In the genomic region with DNA sequence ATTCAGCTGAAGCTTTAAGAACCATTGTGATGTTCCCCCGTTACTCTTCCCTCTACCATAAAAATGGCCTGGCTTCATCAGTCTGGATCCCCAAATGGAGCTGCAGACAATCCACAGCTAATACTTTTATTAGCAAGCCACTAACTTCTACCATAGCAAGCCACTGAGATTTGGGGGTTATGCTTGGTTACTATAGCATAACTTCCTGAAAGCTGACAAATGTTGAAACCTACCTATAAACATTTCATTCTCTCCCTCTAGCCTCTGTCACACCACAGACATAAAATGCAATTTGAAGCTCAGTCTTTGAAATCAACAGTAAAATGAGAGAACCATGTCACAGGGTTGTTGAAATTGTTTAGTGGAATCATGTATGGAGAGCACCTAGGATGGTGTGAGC, we compare ENCODE assay signal across 29 cellular contexts. TPM values are rescaled to one million over a fixed set of nuclear protein-coding genes. Genes with fewer than 3 reads are reported as not detected.
"Had no signal": no experiment of that assay in that cellular context is flagged by ENCODE, and none has a peak within 500 bp of the region (broad histone marks: within the 10 kb centered on the region; RNA-seq: fewer than 3 reads in every experiment).

No MANE protein-coding gene starts in this region.

- H3K27ac Mint-ChIP-seq: activated CD4-positive, alpha-beta memory T cell treated with anti-CD3 and anti-CD28 coated beads for 36 hours; activated CD4-positive, alpha-beta T cell treated with anti-CD3 and anti-CD28 coated beads, Interleukin-2, amount 10 ng/mL, durations not matched to agents 7 days and 5 days; activated naive CD8-positive, alpha-beta T cell; brain; T-cell had no signal

- H3K4me1 Mint-ChIP-seq: activated CD4-positive, alpha-beta T cell treated with anti-CD3 and anti-CD28 coated beads, Interleukin-2, amount 10 ng/mL, durations not matched to agents 7 days and 5 days; central memory CD8-positive, alpha-beta T cell had no signal

- ATAC-seq: activated T-cell treated with anti-CD3 and anti-CD28 coated beads, Interleukin-2, amount 50 U/mL, for 4 hours; T-cell had no signal

- H3K9me3 Mint-ChIP-seq: activated CD4-positive, alpha-beta memory T cell treated with anti-CD3 and anti-CD28 coated beads for 36 hours; activated CD4-positive, alpha-beta T cell treated with anti-CD3 and anti-CD28 coated beads, Interleukin-2, amount 10 ng/mL, durations not matched to agents 7 days and 5 days; activated T-cell treated with anti-CD3 and anti-CD28 coated beads, Interleukin-2, amount 50 U/mL, for 4 hours; brain had no signal

- H3K27ac ChIP-seq: SK-N-MC, VCaP had no signal

- H3K36me3 Mint-ChIP-seq: activated CD4-positive, alpha-beta memory T cell treated with anti-CD3 and anti-CD28 coated beads for 36 hours; activated naive CD8-positive, alpha-beta T cell; brain; T-cell had no signal

- DNase-seq: activated CD4-positive, alpha-beta memory T cell treated with anti-CD3 and anti-CD28 coated beads for 36 hours; activated CD4-positive, alpha-beta T cell treated with anti-CD3 and anti-CD28 coated beads, Interleukin-2, amount 10 ng/mL, durations not matched to agents 7 days and 5 days; activated CD4-positive, CD25-positive, alpha-beta regulatory T cell; activated CD8-positive, alpha-beta memory T cell treated with anti-CD3 and anti-CD28 coated beads for 24 hours; activated effector memory CD4-positive, alpha-beta T cell treated with anti-CD3 and anti-CD28 coated beads, Interleukin-2, amount 50 U/mL, for 16 hours; activated naive CD4-positive, alpha-beta T cell treated with Interleukin-2 at 50 U/mL for 16 hours; activated T-cell treated with anti-CD3 and anti-CD28 coated beads, Interleukin-2, amount 50 U/mL, for 4 hours; amygdala; NCI-H1048; NCI-H1417 treated with DMSO at 0.1 percent for 48 hours; NCI-H1694; NCI-H2029; NCI-H2107; NCI-H2171 treated with DMSO at 0.1 percent for 48 hours; NCI-H345; NCI-H510A; NCI-H526 treated with DMSO at 0.1 percent for 48 hours; NCI-H82; T-cell; T-helper 2 cell had no signal

- H3K4me3 ChIP-seq: SK-N-MC had no signal

- H3K4me3 Mint-ChIP-seq: activated CD4-positive, alpha-beta memory T cell treated with anti-CD3 and anti-CD28 coated beads for 36 hours; activated CD4-positive, alpha-beta T cell treated with anti-CD3 and anti-CD28 coated beads, Interleukin-2, amount 10 ng/mL, durations not matched to agents 7 days and 5 days; activated naive CD8-positive, alpha-beta T cell; activated T-cell treated with anti-CD3 and anti-CD28 coated beads, Interleukin-2, amount 50 U/mL, for 4 hours; brain; central memory CD8-positive, alpha-beta T cell; T-cell had no signal

RNA-seq across cellular contexts. Expression of gene HTR1E, which starts 3.0 kb away (rescaled TPM):
- total RNA-seq: activated CD4-positive, alpha-beta memory T cell treated with anti-CD3 and anti-CD28 coated beads for 36 hours; activated CD4-positive, alpha-beta T cell treated with anti-CD3 and anti-CD28 coated beads, Interleukin-2, amount 10 ng/mL, durations not matched to agents 7 days and 5 days; activated T-cell treated with anti-CD3 and anti-CD28 coated beads, Interleukin-2, amount 50 U/mL, for 4 hours; astrocyte; M059J; OCI-LY7; RPMI7951; T-cell had no signal
